ENCODE assay signal across 9 cellular contexts in the genomic region with DNA sequence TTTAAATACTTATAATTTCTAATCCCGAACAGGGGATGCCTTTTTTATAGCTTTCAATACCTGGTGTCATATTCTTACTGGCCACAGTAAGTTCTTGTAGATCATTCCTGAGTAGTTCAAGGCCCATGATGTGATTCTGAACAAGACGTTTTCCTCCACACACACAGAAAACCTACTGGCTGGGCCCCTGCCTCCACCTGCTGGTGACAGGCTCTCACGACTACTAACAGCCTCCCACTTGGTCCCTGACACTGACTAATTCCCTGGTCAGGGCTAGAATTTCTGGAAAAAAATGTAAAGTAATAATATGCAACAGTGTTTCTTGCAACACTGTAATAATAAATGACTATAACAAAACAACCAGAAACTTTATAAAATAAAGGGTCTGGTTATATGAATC. TPM values are rescaled to one million over a fixed set of nuclear protein-coding genes. Genes with fewer than 3 reads are reported as not detected.
DNase-seq lines count a peak whose midpoint lies in the region; ATAC-seq and TF ChIP-seq lines count a peak whose summit lies in the region.
"Had no signal": no experiment of that assay in that cellular context is flagged by ENCODE, and none has a peak within 500 bp of the region (broad histone marks: within the 10 kb centered on the region; RNA-seq: fewer than 3 reads in every experiment).

No MANE protein-coding gene starts in this region.

- TF ChIP-seq CTCF in GM23338 (conservative IDR thresholded peaks at IDR 0.05; ENCODE audit: low read depth in 2 of 2) (peak; percentile 72 to 75), fibroblast of the aortic adventitia (IDR thresholded peaks at IDR 0.05; ENCODE audit: insufficient read depth, low read length) (peak; percentile 88), nephron progenitor cell (IDR thresholded peaks at IDR 0.05) (peak; percentile 72)

- no peaks in the 10 kb centered on the region for H3K9me2 ChIP-seq in GM23338 (ENCODE audit: insufficient read depth)

- H3K4me1 ChIP-seq in GM23338 (ENCODE audit: insufficient read depth): no peaks in the 10 kb centered on the region

- H3K9me3 Mint-ChIP-seq in GM23338: no peaks in the 10 kb centered on the region
- no peaks in the 10 kb centered on the region for H3K9me3 Mint-ChIP-seq in nephron progenitor cell

- H3K4me2 ChIP-seq in GM23338: no peak overlapping the region

- no peaks in the 10 kb centered on the region for H3K79me2 ChIP-seq in GM23338 (replicated peaks; ENCODE audit: insufficient read depth)

- H3K4me3 Mint-ChIP-seq in GM23338 (no peak overlapping the region), nephron progenitor cell (no peak overlapping the region)

- H3K27me3 ChIP-seq in GM23338 (ENCODE audit: insufficient read depth): no peaks in the 10 kb centered on the region

- no peaks in the 10 kb centered on the region for H3K36me3 ChIP-seq in GM23338 (ENCODE audit: insufficient read depth)

- no peak overlapping the region for H3K27ac Mint-ChIP-seq in GM23338
- no peak overlapping the region for H3K27ac Mint-ChIP-seq in nephron progenitor cell

- no peak overlapping the region for H3K27ac ChIP-seq in GM23338 (ENCODE audit: low read depth)

- H3K27me3 Mint-ChIP-seq in GM23338 (ENCODE audit: insufficient read depth, low read depth, poor library complexity) (peaks cover under 1% of the 10 kb centered on the region), nephron progenitor cell (ENCODE audit: low read depth, poor library complexity) (no peaks in the 10 kb centered on the region)

- H3K36me3 Mint-ChIP-seq in GM23338 (ENCODE audit: low read depth) (peaks cover 16% of the 10 kb centered on the region; the same call in 2 of the 3 replicates), nephron progenitor cell (ENCODE audit: low read depth) (peaks cover 33% of the 10 kb centered on the region)

- H4K20me1 ChIP-seq in GM23338 (replicated peaks; ENCODE audit: insufficient read depth): no peaks in the 10 kb centered on the region; the same call in none of the 2 replicates

- H2AFZ ChIP-seq in GM23338: no peak overlapping the region

- H3K4me1 Mint-ChIP-seq in GM23338: peaks cover 6% of the 10 kb centered on the region
- H3K4me1 Mint-ChIP-seq in nephron progenitor cell: peaks cover 5% of the 10 kb centered on the region

- peak; percentile 62 for DNase-seq in Caki2 (ENCODE audit: low read depth)
- peak; percentile 77 for DNase-seq in GM23338 (ENCODE audit: low spot score)
- DNase-seq in NCI-H2107 treated with DMSO at 0.1 percent for 48 hours (lab: John Stamatoyannopoulos, UW; ENCODE audit: unreplicated experiment): peak; percentile 53
- peak; percentile 50 for DNase-seq in activated CD4-positive, alpha-beta T cell treated with anti-CD3 and anti-CD28 coated beads for 48 hours
- peak; percentile 80 for DNase-seq in fibroblast of the aortic adventitia (ENCODE audit: low read depth)
- peak; percentile 67 for DNase-seq in nephron progenitor cell
- no peak for DNase-seq in T1000 (lab: John Stamatoyannopoulos, UW)
- DNase-seq in effector CD8-positive, alpha-beta T cell (lab: John Stamatoyannopoulos, UW): no peak

- peak; percentile 85 for ATAC-seq in GM23338

- in situ Hi-C loops in Caki2 (cut with HindIII; ENCODE audit: low pct_unique_long_range_greater_than_20kb, low sequenced_read_pairs): no loop called here

- H3K4me3 ChIP-seq in GM23338 (no peak overlapping the region), fibroblast of the aortic adventitia (ENCODE audit: low read depth, low read length) (no peak overlapping the region)

- no peaks in the 10 kb centered on the region for H3F3A ChIP-seq in GM23338 (replicated peaks; ENCODE audit: low read depth)

TF ChIP-seq in GM23338, 12 proteins besides CTCF, POLR2A, EP300 and RAD21 (continues in another document):
- TF ChIP-seq, protein P1, sequence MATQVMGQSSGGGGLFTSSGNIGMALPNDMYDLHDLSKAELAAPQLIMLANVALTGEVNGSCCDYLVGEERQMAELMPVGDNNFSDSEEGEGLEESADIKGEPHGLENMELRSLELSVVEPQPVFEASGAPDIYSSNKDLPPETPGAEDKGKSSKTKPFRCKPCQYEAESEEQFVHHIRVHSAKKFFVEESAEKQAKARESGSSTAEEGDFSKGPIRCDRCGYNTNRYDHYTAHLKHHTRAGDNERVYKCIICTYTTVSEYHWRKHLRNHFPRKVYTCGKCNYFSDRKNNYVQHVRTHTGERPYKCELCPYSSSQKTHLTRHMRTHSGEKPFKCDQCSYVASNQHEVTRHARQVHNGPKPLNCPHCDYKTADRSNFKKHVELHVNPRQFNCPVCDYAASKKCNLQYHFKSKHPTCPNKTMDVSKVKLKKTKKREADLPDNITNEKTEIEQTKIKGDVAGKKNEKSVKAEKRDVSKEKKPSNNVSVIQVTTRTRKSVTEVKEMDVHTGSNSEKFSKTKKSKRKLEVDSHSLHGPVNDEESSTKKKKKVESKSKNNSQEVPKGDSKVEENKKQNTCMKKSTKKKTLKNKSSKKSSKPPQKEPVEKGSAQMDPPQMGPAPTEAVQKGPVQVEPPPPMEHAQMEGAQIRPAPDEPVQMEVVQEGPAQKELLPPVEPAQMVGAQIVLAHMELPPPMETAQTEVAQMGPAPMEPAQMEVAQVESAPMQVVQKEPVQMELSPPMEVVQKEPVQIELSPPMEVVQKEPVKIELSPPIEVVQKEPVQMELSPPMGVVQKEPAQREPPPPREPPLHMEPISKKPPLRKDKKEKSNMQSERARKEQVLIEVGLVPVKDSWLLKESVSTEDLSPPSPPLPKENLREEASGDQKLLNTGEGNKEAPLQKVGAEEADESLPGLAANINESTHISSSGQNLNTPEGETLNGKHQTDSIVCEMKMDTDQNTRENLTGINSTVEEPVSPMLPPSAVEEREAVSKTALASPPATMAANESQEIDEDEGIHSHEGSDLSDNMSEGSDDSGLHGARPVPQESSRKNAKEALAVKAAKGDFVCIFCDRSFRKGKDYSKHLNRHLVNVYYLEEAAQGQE (IDR thresholded peaks at IDR 0.05; ENCODE audit: unreplicated experiment): no peak
- TF ChIP-seq STAT1 (IDR thresholded peaks at IDR 0.05; ENCODE audit: unreplicated experiment): no peak
- no peak for TF ChIP-seq ETS1 (IDR thresholded peaks at IDR 0.05)
- TF ChIP-seq JUNB (IDR thresholded peaks at IDR 0.05; ENCODE audit: unreplicated experiment): no peak
- no peak for TF ChIP-seq NANOG (IDR thresholded peaks at IDR 0.05; ENCODE audit: borderline replicate concordance)
- TF ChIP-seq CREB1 (CRISPR knock-in tag; IDR thresholded peaks at IDR 0.05; ENCODE audit: low read depth): no peak
- TF ChIP-seq ZNF114 (CRISPR knock-in tag; IDR thresholded peaks at IDR 0.05): no peak

RNA-seq across cellular contexts. Expression of gene RIPK4, which starts 50.4 kb away (rescaled TPM):
- total RNA-seq in Caki2 (2014; rRNA removed; shearing (Covaris generic); ENCODE audit: low replicate concordance): 41.2 and 42.2 TPM in 2 replicates
- 9.2 and 9.9 TPM in 2 replicates for total RNA-seq in GM23338 (2014; rRNA removed; shearing (Covaris generic))
- 2.5 and 2.7 TPM in 2 replicates for polyA plus RNA-seq in GM23338 (2016; fragmentation: Nextera tagmentation; extraction: Ambion mirVana)
- total RNA-seq in fibroblast of the aortic adventitia (ENCODE audit: low replicate concordance): 0.45 TPM in 1 of 2 replicates, not detected in the other
- total RNA-seq: T-helper 1 cell treated with Interleukin-12 subunit alpha and Interleukin-12 subunit beta and Interleukin-4 antibody, amounts not matched to agents 30 ng/mL and 1 ng/mL, for 36 hours had no signal

Comparison
In these comparisons a context has a peak if more than half of its experiments do, and no peak if none do; other contexts are left out.
1. DNase-seq: peak in Caki2 (single experiment), GM23338 (single experiment), NCI-H2107 treated with DMSO at 0.1 percent for 48 hours (single experiment), activated CD4-positive, alpha-beta T cell treated with anti-CD3 and anti-CD28 coated beads for 48 hours (single experiment), fibroblast of the aortic adventitia (single experiment) and nephron progenitor cell (single experiment); none in T1000 (single experiment) and effector CD8-positive, alpha-beta T cell (single experiment).
2. Peak in every context shown above with its lines, with median percentiles within 50 percentile points of each other: CTCF ChIP-seq.